Comparison of ENCODE assay signal across 9 cellular contexts in genomic region chr11:125110996-125111340, GRCh38. TPM values are rescaled to one million over a fixed set of nuclear protein-coding genes. Genes with fewer than 3 reads are reported as not detected.
DNase-seq lines count a peak whose midpoint lies in the region; ATAC-seq, FAIRE-seq and TF ChIP-seq lines count a peak whose summit lies in the region.
"Had no signal": no experiment of that assay in that cellular context is flagged by ENCODE, and none has a peak within 500 bp of the region (broad histone marks: within the 10 kb centered on the region; RNA-seq: fewer than 3 reads in every experiment).

No MANE protein-coding gene starts in this region.

- H3K9me3 Mint-ChIP-seq in activated CD4-positive, alpha-beta T cell treated with anti-CD3 and anti-CD28 coated beads, Interleukin-2, amount 10 ng/mL, durations not matched to agents 7 days and 5 days = peaks cover 6% of the 10 kb centered on the region
- peaks cover 2% of the 10 kb centered on the region for H3K9me3 Mint-ChIP-seq in glutamatergic neuron (ENCODE audit: unreplicated experiment)

- H3K27me3 Mint-ChIP-seq in activated CD4-positive, alpha-beta T cell treated with anti-CD3 and anti-CD28 coated beads, Interleukin-2, amount 10 ng/mL, durations not matched to agents 7 days and 5 days = peaks cover 2% of the 10 kb centered on the region
- peaks cover 2% of the 10 kb centered on the region for H3K27me3 Mint-ChIP-seq in glutamatergic neuron (ENCODE audit: unreplicated experiment)

- peaks cover 32% of the 10 kb centered on the region for H3K27me3 ChIP-seq in DND-41 (ENCODE audit: insufficient read depth, low read length, poor library complexity)
- H3K27me3 ChIP-seq in HL-60 (ENCODE audit: insufficient read depth, poor library complexity, severe bottlenecking) = no peaks in the 10 kb centered on the region

- peak overlapping the region; percentile 99 for H3K27ac Mint-ChIP-seq in activated CD4-positive, alpha-beta T cell treated with anti-CD3 and anti-CD28 coated beads, Interleukin-2, amount 10 ng/mL, durations not matched to agents 7 days and 5 days
- peak overlapping the region; percentile 95 for H3K27ac Mint-ChIP-seq in glutamatergic neuron (ENCODE audit: unreplicated experiment)

- FAIRE-seq in D721Med (lab: Jason Lieb, UNC) = no peak

- H3K4me3 ChIP-seq in DND-41 (ENCODE audit: low read depth in 1 of 2, low read length in 2 of 2) (peak overlapping the region in 1 of 2 experiments; percentile 53; a peak in 2 of 4 replicates), HL-60 (replicated peaks; ENCODE audit: insufficient read depth, low read length) (peak overlapping the region; percentile 91)

- H3K36me3 Mint-ChIP-seq in activated CD4-positive, alpha-beta T cell treated with anti-CD3 and anti-CD28 coated beads, Interleukin-2, amount 10 ng/mL, durations not matched to agents 7 days and 5 days (ENCODE audit: low read depth) = peaks cover 14% of the 10 kb centered on the region
- no peaks in the 10 kb centered on the region for H3K36me3 Mint-ChIP-seq in glutamatergic neuron (ENCODE audit: unreplicated experiment)

- POLR2A ChIA-PET in activated CD4-positive, alpha-beta T cell treated with anti-CD3 and anti-CD28 coated beads, Interleukin-2, amount 10 ng/mL, durations not matched to agents 7 days and 5 days (lab: Charles Lee) = no interaction called here

- no peaks in the 10 kb centered on the region for H3K36me3 ChIP-seq in DND-41 (ENCODE audit: insufficient read depth, low read length)

- no peaks in the 10 kb centered on the region for H3K9me3 ChIP-seq in DND-41 (ENCODE audit: insufficient read depth, low read length, severe bottlenecking)

- intact Hi-C loops in sciatic nerve (cut with DNase I) = no loop called here

- DNase-seq in DND-41 (peak; percentile 12), HL-60 (ENCODE audit: low read depth in 1 of 2, low spot score in 1 of 2) (peak in 1 of 2 experiments; percentile 6), glutamatergic neuron (no peak), sciatic nerve (ENCODE audit: low spot score) (no peak), MV-4-11 (lab: John Stamatoyannopoulos, UW) (no peak), activated gamma-delta T cell (lab: John Stamatoyannopoulos, UW) (no peak), D721Med (ENCODE audit: insufficient read length, low spot score) (no peak)
- DNase-seq in activated CD4-positive, alpha-beta T cell treated with anti-CD3 and anti-CD28 coated beads, Interleukin-2, amount 10 ng/mL, durations not matched to agents 7 days and 5 days = peak; percentile 13

- H3K4me1 ChIP-seq in DND-41 (ENCODE audit: insufficient read depth, low read length) = no peaks in the 10 kb centered on the region; the same call in 1 of the 2 replicates

- peak overlapping the region; percentile 33 for H2AFZ ChIP-seq in DND-41 (ENCODE audit: low read depth, low read length)

- no peaks in the 10 kb centered on the region for H3K79me2 ChIP-seq in DND-41 (ENCODE audit: insufficient read depth, low read length)

- TF ChIP-seq CTCF in DND-41 (IDR thresholded peaks at IDR 0.05; ENCODE audit: borderline replicate concordance, extremely low read depth, low read length, poor library complexity, severe bottlenecking) (no peak), HL-60 (IDR thresholded peaks at IDR 0.05; ENCODE audit: insufficient read depth, low read length) (no peak), glutamatergic neuron (IDR thresholded peaks at IDR 0.05; ENCODE audit: partially characterized antibody, unreplicated experiment) (no peak), D721Med (IDR thresholded peaks at IDR 0.05; ENCODE audit: insufficient read depth, missing control alignments) (no peak)

- CTCF ChIA-PET in activated CD4-positive, alpha-beta T cell treated with anti-CD3 and anti-CD28 coated beads, Interleukin-2, amount 10 ng/mL, durations not matched to agents 7 days and 5 days (lab: Charles Lee) = interaction anchor here (1.4 to 3.1 kb wide), 3 partner anchors 8 to 31 kb away, joined by 3 to 21 read pairs (median 9); no protein-coding TSS in a partner anchor

- H3K27ac ChIP-seq in DND-41 (ENCODE audit: low read length) (no peak overlapping the region), HL-60 (replicated peaks) (peak overlapping the region; percentile 74)

- peak overlapping the region; percentile 98 for H3K4me3 Mint-ChIP-seq in activated CD4-positive, alpha-beta T cell treated with anti-CD3 and anti-CD28 coated beads, Interleukin-2, amount 10 ng/mL, durations not matched to agents 7 days and 5 days
- peak overlapping the region; percentile 100 for H3K4me3 Mint-ChIP-seq in glutamatergic neuron (ENCODE audit: unreplicated experiment)

- H3K4me1 Mint-ChIP-seq in activated CD4-positive, alpha-beta T cell treated with anti-CD3 and anti-CD28 coated beads, Interleukin-2, amount 10 ng/mL, durations not matched to agents 7 days and 5 days = peaks cover 24% of the 10 kb centered on the region
- H3K4me1 Mint-ChIP-seq in glutamatergic neuron (ENCODE audit: low read depth, unreplicated experiment) = peaks cover 12% of the 10 kb centered on the region

- no peaks in the 10 kb centered on the region for H4K20me1 ChIP-seq in DND-41 (ENCODE audit: insufficient read depth, low read length)

- H3K9ac ChIP-seq in DND-41 (ENCODE audit: low read depth, low read length) = peak overlapping the region; percentile 38

- no peak for ATAC-seq in DND-41 (ENCODE audit: insufficient read depth, low read depth)
- peak; percentile 8 for ATAC-seq in sciatic nerve

- H3K4me2 ChIP-seq in DND-41 (ENCODE audit: insufficient read depth, low read length) = peak overlapping the region; percentile 52; the same call in 1 of the 2 replicates

RNA-seq across cellular contexts. Expression of gene TMEM218, which starts 0.5 kb away (rescaled TPM):
- 10 to 100 TPM; 16.3 to 16.9 TPM for total RNA-seq in activated CD4-positive, alpha-beta T cell treated with anti-CD3 and anti-CD28 coated beads, Interleukin-2, amount 10 ng/mL, durations not matched to agents 7 days and 5 days
- 15.8 TPM for total RNA-seq in glutamatergic neuron (ENCODE audit: unreplicated experiment)
- total RNA-seq in sciatic nerve = 15.2 TPM

RNA-seq across cellular contexts. Expression of gene SLC37A2, which starts 47.9 kb away (rescaled TPM):
- total RNA-seq in activated CD4-positive, alpha-beta T cell treated with anti-CD3 and anti-CD28 coated beads, Interleukin-2, amount 10 ng/mL, durations not matched to agents 7 days and 5 days = under 1 TPM; 0.60 to 0.73 TPM
- total RNA-seq in glutamatergic neuron (ENCODE audit: unreplicated experiment) = 0.74 TPM
- 12.7 TPM for total RNA-seq in sciatic nerve

RNA-seq across cellular contexts. Expression of gene PKNOX2, which starts 53.6 kb away (rescaled TPM):
- total RNA-seq in activated CD4-positive, alpha-beta T cell treated with anti-CD3 and anti-CD28 coated beads, Interleukin-2, amount 10 ng/mL, durations not matched to agents 7 days and 5 days = not detected
- 8.7 TPM for total RNA-seq in glutamatergic neuron (ENCODE audit: unreplicated experiment)
- 17.3 TPM for total RNA-seq in sciatic nerve
- total RNA-seq: activated CD8-positive, alpha-beta memory T cell treated with anti-CD3 and anti-CD28 coated beads for 36 hours had no signal

Comparison
In these comparisons a context has a peak if more than half of its experiments do, and no peak if none do; other contexts are left out.
1. DNase-seq: peak in DND-41 (single experiment) and activated CD4-positive, alpha-beta T cell treated with anti-CD3 and anti-CD28 coated beads, Interleukin-2, amount 10 ng/mL, durations not matched to agents 7 days and 5 days (single experiment); none in glutamatergic neuron (single experiment), sciatic nerve (single experiment), MV-4-11 (single experiment), activated gamma-delta T cell (single experiment) and D721Med (single experiment).